15 cellular contexts compared by ENCODE assay signal in the genomic region with DNA sequence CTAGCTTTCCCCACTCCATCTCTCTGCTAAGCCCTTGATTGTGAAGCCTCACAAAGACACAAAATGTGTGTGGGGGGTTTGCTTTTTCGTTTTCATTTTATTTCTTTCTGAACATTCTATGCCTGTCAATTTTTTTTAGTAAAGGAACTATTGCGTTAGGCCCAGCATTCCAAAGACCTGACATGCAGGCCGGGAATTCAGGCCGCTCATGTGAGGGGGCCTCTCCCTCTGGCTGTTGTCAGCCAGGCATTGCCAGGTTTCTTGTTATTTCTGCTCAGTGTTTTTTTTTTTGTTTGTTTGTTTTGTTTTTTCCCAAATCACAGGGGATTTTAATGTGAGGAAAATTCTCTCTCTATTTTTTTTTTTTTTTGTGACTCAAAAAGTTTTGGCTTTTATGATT. TPM values are rescaled to one million over a fixed set of nuclear protein-coding genes. Genes with fewer than 3 reads are reported as not detected.
A peak's percentile ranks its signal among the peaks of the same experiment; 100 is the strongest.
DNase-seq lines count a peak whose midpoint lies in the region; ATAC-seq, FAIRE-seq and TF ChIP-seq lines count a peak whose summit lies in the region.
"Had no signal": no experiment of that assay in that cellular context is flagged by ENCODE, and none has a peak within 500 bp of the region (broad histone marks: within the 10 kb centered on the region; RNA-seq: fewer than 3 reads in every experiment).

No MANE protein-coding gene starts in this region.

- TF ChIP-seq CTCF in pancreas (IDR thresholded peaks at IDR 0.05) (no peak), progenitor cell of endocrine pancreas (IDR thresholded peaks at IDR 0.05; ENCODE audit: unreplicated experiment) (no peak)

- H3K27ac ChIP-seq in pancreas: peak overlapping the region in 1 of 4 donors; percentile 22
- no peak overlapping the region for H3K27ac ChIP-seq in small intestine (ENCODE audit: low read depth in 1 of 2, low read length in 1 of 2)
- H3K27ac ChIP-seq: C4-2B, HL-60, parathyroid adenoma had no signal

- H3K4me3 ChIP-seq in pancreas: no peak overlapping the region
- no peak overlapping the region for H3K4me3 ChIP-seq in small intestine (ENCODE audit: low read depth in 1 of 2, low read length in 2 of 2)

- peaks cover 22% of the 10 kb centered on the region for H3K27me3 Mint-ChIP-seq in activated T-helper 17 cell treated with anti-CD3 and anti-CD28 coated beads, Interleukin-2, amount 50 U/mL, for 72 hours
- peaks cover 18% of the 10 kb centered on the region for H3K27me3 Mint-ChIP-seq in progenitor cell of endocrine pancreas

- 51 to 55% methylated on average over 4 of the region's 4 CpGs for WGBS in pancreas, 2 donors
- 69 to 79% (median 71%) methylated on average over 4 of the region's 4 CpGs for WGBS in small intestine, 3 donors

- H3K36me3 Mint-ChIP-seq in activated T-helper 17 cell treated with anti-CD3 and anti-CD28 coated beads, Interleukin-2, amount 50 U/mL, for 72 hours (ENCODE audit: low read depth): no peaks in the 10 kb centered on the region
- H3K36me3 Mint-ChIP-seq in progenitor cell of endocrine pancreas (ENCODE audit: insufficient read depth): no peaks in the 10 kb centered on the region

- DNase-seq in AG20443 (ENCODE audit: low spot score): peak; percentile 88
- DNase-seq in amniotic epithelial cell (ENCODE audit: low read depth): peak; percentile 94
- peak; percentile 65 for DNase-seq in Right ventricle myocardium superior
- no peak for DNase-seq in pancreas
- DNase-seq in NCI-H2196 (lab: John Stamatoyannopoulos, UW; ENCODE audit: unreplicated experiment): no peak
- DNase-seq in progenitor cell of endocrine pancreas (ENCODE audit: low spot score, unreplicated experiment): no peak
- DNase-seq in small intestine: no peak
- DNase-seq: activated CD4-positive, alpha-beta T cell treated with anti-CD3 and anti-CD28 coated beads, Interleukin-2, amount 50 U/mL, for 1 hour; H9; hippocampal formation; NCI-H2029 treated with DMSO at 0.1 percent for 48 hours had no signal

- no peak for FAIRE-seq in pancreas (lab: Jason Lieb, UNC)
- FAIRE-seq in small intestine (lab: Jason Lieb, UNC): no peak

- H3K9me3 ChIP-seq in pancreas: no peaks in the 10 kb centered on the region
- no peaks in the 10 kb centered on the region for H3K9me3 ChIP-seq in small intestine (ENCODE audit: control insufficient read depth, low read depth)

- no peak overlapping the region for H3K4me3 Mint-ChIP-seq in activated T-helper 17 cell treated with anti-CD3 and anti-CD28 coated beads, Interleukin-2, amount 50 U/mL, for 72 hours
- no peak overlapping the region for H3K4me3 Mint-ChIP-seq in progenitor cell of endocrine pancreas (ENCODE audit: low read depth)
- H3K4me3 Mint-ChIP-seq: H9 had no signal

- ATAC-seq in Right ventricle myocardium superior (ENCODE audit: poor library complexity) (peak; percentile 83), pancreas (peak; percentile 35 to 62 (median 52))
- no peak for ATAC-seq in activated T-helper 17 cell treated with anti-CD3 and anti-CD28 coated beads, Interleukin-2, amount 50 U/mL, for 72 hours (replicated peaks)

- peaks cover 3% of the 10 kb centered on the region for H3K9me3 Mint-ChIP-seq in activated T-helper 17 cell treated with anti-CD3 and anti-CD28 coated beads, Interleukin-2, amount 50 U/mL, for 72 hours
- H3K9me3 Mint-ChIP-seq in progenitor cell of endocrine pancreas (ENCODE audit: low read depth): no peaks in the 10 kb centered on the region

- H3K36me3 ChIP-seq in pancreas (no peaks in the 10 kb centered on the region), small intestine (ENCODE audit: control insufficient read depth in 2 of 2, insufficient read depth in 2 of 2, low read length in 2 of 2) (no peaks in the 10 kb centered on the region)

- H3K27me3 ChIP-seq in pancreas (no peaks in the 10 kb centered on the region), small intestine (ENCODE audit: control insufficient read depth in 2 of 2, insufficient read depth in 2 of 2, low read length in 2 of 2) (peaks cover 0 to 4% of the 10 kb centered on the region in 2 donors)

- intact Hi-C loops in Right ventricle myocardium superior (cut with DNase I): no loop called here
- intact Hi-C loops in pancreas (cut with DNase I): no loop called here

- no peak overlapping the region for H3K27ac Mint-ChIP-seq in activated T-helper 17 cell treated with anti-CD3 and anti-CD28 coated beads, Interleukin-2, amount 50 U/mL, for 72 hours
- no peak overlapping the region for H3K27ac Mint-ChIP-seq in progenitor cell of endocrine pancreas
- H3K27ac Mint-ChIP-seq: H9 had no signal

- peaks cover 17% of the 10 kb centered on the region for H3K4me1 Mint-ChIP-seq in activated T-helper 17 cell treated with anti-CD3 and anti-CD28 coated beads, Interleukin-2, amount 50 U/mL, for 72 hours
- H3K4me1 Mint-ChIP-seq in progenitor cell of endocrine pancreas (ENCODE audit: low read depth): peaks cover 3% of the 10 kb centered on the region

- H3K4me1 ChIP-seq in pancreas (no peaks in the 10 kb centered on the region), small intestine (ENCODE audit: control insufficient read depth in 2 of 2, insufficient read depth in 1 of 2, low read depth in 1 of 2, low read length in 1 of 2) (no peaks in the 10 kb centered on the region)
- H3K4me1 ChIP-seq: parathyroid adenoma had no signal

RNA-seq across cellular contexts. Expression of gene MEDAG, which starts 10.3 kb away (rescaled TPM):
- 5.4 TPM for total RNA-seq in Right ventricle myocardium superior
- 1 to 10 TPM in 4 of 6 donors, under 1 TPM in 2; 0.56 to 6.7 (median 1.7) TPM for total RNA-seq in pancreas
- polyA plus RNA-seq in pancreas: 1 to 10 TPM; 5.5 to 5.9 TPM
- total RNA-seq in activated T-helper 17 cell treated with anti-CD3 and anti-CD28 coated beads, Interleukin-2, amount 50 U/mL, for 72 hours: under 1 TPM in 1 of 2 donors, not detected in 1; 0.21 TPM
- total RNA-seq in progenitor cell of endocrine pancreas: not detected in 2 replicates
- 10 to 100 TPM in 1 of 3 donors, 1 to 10 TPM in 1, under 1 TPM in 1; 0.67 to 21.4 (median 2.4) TPM for polyA plus RNA-seq in small intestine

RNA-seq across cellular contexts. Expression of gene TEX26, which starts 36.7 kb away (rescaled TPM):
- total RNA-seq in Right ventricle myocardium superior: not detected
- under 1 TPM in 2 of 6 donors, not detected in 4; 0.17 to 0.37 TPM for total RNA-seq in pancreas
- polyA plus RNA-seq in pancreas: under 1 TPM; 0.30 to 0.42 TPM
- not detected for total RNA-seq in activated T-helper 17 cell treated with anti-CD3 and anti-CD28 coated beads, Interleukin-2, amount 50 U/mL, for 72 hours
- total RNA-seq in progenitor cell of endocrine pancreas: not detected in 2 replicates
- polyA plus RNA-seq in small intestine: not detected
- total RNA-seq: H9 had no signal

Comparison
In these comparisons a context has a peak if more than half of its experiments do, and no peak if none do; other contexts are left out.
1. DNase-seq: peak in AG20443 (single experiment), amniotic epithelial cell (single experiment) and Right ventricle myocardium superior (single experiment); none in pancreas (0 of 6), NCI-H2196 (single experiment), progenitor cell of endocrine pancreas (single experiment) and small intestine (single experiment).